Comparison of ENCODE assay signal across 1 cellular context in the genomic region with DNA sequence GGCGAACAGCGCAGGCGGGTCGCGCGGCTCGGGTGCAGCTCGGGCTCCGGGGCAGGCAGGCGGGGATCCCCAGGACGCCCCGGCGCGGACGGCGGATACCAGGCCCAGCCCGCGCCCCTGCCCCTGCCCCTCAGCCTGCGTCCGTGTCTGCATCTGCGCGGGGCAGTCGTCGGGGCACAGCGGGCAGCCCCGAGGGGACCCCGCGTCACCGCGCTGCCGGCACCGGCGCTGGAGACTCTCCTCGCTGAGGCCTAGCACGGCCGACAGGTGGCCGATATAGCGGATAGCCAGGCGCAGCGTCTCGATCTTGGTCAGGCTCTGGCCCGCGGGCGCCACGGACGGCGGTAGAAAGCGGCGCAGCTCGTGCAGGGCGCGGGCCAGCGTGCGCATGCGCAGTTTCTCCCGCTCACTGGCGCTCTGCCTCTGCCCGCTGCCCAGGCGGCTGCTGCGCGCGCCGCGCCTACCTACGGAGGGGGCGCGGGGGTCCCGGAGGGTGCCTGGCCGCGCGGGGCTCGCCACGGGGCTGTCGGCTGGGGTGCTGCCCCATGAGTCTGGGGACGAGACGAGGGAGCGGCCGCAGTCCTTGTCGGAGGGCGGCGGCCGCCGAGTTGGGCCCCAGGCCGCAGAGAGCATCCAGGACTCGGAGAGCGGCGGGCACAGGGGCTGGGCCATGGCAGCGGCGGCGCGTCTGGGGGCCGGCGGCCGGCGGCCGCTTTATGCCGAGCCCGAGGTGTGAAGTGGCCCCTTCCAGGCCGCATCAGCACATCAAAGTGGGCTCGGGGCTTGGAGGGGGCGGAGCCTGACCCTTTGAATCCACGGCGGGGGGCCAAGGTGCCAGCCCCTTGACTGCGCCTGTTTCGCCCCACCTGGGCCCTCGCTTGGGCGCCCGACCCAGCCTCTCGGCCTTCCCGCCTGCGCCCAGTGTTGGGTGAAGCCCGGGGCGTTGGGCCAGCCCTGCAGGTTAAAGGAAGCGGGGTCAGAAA.
A peak's percentile ranks its signal among the peaks of the same experiment; 100 is the strongest.
TF ChIP-seq lines count a peak whose summit lies in the region.

TSS of gene MESP1 (minus strand) at position 690 of the 983 bp plus-strand sequence. CDS start at position 672, 18 bp downstream.

TF ChIP-seq in HepG2, 621 proteins besides CTCF, POLR2A, EP300 and RAD21 (continued from another document and continues in another):
- TF ChIP-seq, protein P1, sequence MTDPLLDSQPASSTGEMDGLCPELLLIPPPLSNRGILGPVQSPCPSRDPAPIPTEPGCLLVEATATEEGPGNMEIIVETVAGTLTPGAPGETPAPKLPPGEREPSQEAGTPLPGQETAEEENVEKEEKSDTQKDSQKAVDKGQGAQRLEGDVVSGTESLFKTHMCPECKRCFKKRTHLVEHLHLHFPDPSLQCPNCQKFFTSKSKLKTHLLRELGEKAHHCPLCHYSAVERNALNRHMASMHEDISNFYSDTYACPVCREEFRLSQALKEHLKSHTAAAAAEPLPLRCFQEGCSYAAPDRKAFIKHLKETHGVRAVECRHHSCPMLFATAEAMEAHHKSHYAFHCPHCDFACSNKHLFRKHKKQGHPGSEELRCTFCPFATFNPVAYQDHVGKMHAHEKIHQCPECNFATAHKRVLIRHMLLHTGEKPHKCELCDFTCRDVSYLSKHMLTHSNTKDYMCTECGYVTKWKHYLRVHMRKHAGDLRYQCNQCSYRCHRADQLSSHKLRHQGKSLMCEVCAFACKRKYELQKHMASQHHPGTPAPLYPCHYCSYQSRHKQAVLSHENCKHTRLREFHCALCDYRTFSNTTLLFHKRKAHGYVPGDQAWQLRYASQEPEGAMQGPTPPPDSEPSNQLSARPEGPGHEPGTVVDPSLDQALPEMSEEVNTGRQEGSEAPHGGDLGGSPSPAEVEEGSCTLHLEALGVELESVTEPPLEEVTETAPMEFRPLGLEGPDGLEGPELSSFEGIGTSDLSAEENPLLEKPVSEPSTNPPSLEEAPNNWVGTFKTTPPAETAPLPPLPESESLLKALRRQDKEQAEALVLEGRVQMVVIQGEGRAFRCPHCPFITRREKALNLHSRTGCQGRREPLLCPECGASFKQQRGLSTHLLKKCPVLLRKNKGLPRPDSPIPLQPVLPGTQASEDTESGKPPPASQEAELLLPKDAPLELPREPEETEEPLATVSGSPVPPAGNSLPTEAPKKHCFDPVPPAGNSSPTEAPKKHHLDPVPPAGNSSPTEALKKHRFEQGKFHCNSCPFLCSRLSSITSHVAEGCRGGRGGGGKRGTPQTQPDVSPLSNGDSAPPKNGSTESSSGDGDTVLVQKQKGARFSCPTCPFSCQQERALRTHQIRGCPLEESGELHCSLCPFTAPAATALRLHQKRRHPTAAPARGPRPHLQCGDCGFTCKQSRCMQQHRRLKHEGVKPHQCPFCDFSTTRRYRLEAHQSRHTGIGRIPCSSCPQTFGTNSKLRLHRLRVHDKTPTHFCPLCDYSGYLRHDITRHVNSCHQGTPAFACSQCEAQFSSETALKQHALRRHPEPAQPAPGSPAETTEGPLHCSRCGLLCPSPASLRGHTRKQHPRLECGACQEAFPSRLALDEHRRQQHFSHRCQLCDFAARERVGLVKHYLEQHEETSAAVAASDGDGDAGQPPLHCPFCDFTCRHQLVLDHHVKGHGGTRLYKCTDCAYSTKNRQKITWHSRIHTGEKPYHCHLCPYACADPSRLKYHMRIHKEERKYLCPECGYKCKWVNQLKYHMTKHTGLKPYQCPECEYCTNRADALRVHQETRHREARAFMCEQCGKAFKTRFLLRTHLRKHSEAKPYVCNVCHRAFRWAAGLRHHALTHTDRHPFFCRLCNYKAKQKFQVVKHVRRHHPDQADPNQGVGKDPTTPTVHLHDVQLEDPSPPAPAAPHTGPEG (CRISPR knock-in tag; IDR thresholded peaks at IDR 0.05) = no peak; the same call in 1 of the 2 replicates
- TF ChIP-seq SAFB2 (CRISPR knock-in tag; IDR thresholded peaks at IDR 0.05; ENCODE audit: borderline replicate concordance, low read depth) = no peak
- 0 out of 2 replicates have a peak, but pooled peaks have one; percentile 65 for TF ChIP-seq ZNF274 (CRISPR knock-in tag; IDR thresholded peaks at IDR 0.05)
- TF ChIP-seq ZMAT5 (CRISPR knock-in tag; IDR thresholded peaks at IDR 0.05; ENCODE audit: borderline replicate concordance, low read depth) = no peak
- TF ChIP-seq REL (CRISPR knock-in tag; conservative IDR thresholded peaks at IDR 0.05) = no peak
- peak; percentile 69; the same call in 1 of the 2 replicates for TF ChIP-seq ZNF792 (CRISPR knock-in tag; IDR thresholded peaks at IDR 0.05)
- TF ChIP-seq ZNF589 (CRISPR knock-in tag; conservative IDR thresholded peaks at IDR 0.05) = 0 out of 2 replicates have a peak, but pooled peaks have one; percentile 38
- TF ChIP-seq ZNF460 (CRISPR knock-in tag; IDR thresholded peaks at IDR 0.05; ENCODE audit: borderline replicate concordance) = no peak
- no peak for TF ChIP-seq SMAD3 (CRISPR knock-in tag; IDR thresholded peaks at IDR 0.05)
- TF ChIP-seq ZNF33B (CRISPR knock-in tag; IDR thresholded peaks at IDR 0.05) = no peak
- TF ChIP-seq IRX3 (CRISPR knock-in tag; IDR thresholded peaks at IDR 0.05; ENCODE audit: borderline replicate concordance, low read depth) = 0 out of 2 replicates have a peak, but pooled peaks have one; percentile 51
- TF ChIP-seq FOXO1 (CRISPR knock-in tag; IDR thresholded peaks at IDR 0.05) = no peak
- TF ChIP-seq HOXA3 (CRISPR knock-in tag; IDR thresholded peaks at IDR 0.05) = peak; percentile 86
- no peak for TF ChIP-seq ZBTB33 (CRISPR knock-in tag; IDR thresholded peaks at IDR 0.05)
- peak; percentile 92 for TF ChIP-seq BCL3 (CRISPR knock-in tag; IDR thresholded peaks at IDR 0.05)
- no peak for TF ChIP-seq ZNF75D (CRISPR knock-in tag; IDR thresholded peaks at IDR 0.05; ENCODE audit: borderline replicate concordance)
- TF ChIP-seq ZBTB4 (CRISPR knock-in tag; IDR thresholded peaks at IDR 0.05; ENCODE audit: borderline replicate concordance) = no peak
- TF ChIP-seq, protein P2, sequence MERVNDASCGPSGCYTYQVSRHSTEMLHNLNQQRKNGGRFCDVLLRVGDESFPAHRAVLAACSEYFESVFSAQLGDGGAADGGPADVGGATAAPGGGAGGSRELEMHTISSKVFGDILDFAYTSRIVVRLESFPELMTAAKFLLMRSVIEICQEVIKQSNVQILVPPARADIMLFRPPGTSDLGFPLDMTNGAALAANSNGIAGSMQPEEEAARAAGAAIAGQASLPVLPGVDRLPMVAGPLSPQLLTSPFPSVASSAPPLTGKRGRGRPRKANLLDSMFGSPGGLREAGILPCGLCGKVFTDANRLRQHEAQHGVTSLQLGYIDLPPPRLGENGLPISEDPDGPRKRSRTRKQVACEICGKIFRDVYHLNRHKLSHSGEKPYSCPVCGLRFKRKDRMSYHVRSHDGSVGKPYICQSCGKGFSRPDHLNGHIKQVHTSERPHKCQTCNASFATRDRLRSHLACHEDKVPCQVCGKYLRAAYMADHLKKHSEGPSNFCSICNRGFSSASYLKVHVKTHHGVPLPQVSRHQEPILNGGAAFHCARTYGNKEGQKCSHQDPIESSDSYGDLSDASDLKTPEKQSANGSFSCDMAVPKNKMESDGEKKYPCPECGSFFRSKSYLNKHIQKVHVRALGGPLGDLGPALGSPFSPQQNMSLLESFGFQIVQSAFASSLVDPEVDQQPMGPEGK (CRISPR knock-in tag; IDR thresholded peaks at IDR 0.05) = no peak
- TF ChIP-seq, protein P3, sequence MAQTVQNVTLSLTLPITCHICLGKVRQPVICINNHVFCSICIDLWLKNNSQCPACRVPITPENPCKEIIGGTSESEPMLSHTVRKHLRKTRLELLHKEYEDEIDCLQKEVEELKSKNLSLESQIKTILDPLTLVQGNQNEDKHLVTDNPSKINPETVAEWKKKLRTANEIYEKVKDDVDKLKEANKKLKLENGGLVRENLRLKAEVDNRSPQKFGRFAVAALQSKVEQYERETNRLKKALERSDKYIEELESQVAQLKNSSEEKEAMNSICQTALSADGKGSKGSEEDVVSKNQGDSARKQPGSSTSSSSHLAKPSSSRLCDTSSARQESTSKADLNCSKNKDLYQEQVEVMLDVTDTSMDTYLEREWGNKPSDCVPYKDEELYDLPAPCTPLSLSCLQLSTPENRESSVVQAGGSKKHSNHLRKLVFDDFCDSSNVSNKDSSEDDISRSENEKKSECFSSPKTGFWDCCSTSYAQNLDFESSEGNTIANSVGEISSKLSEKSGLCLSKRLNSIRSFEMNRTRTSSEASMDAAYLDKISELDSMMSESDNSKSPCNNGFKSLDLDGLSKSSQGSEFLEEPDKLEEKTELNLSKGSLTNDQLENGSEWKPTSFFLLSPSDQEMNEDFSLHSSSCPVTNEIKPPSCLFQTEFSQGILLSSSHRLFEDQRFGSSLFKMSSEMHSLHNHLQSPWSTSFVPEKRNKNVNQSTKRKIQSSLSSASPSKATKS (CRISPR knock-in tag; IDR thresholded peaks at IDR 0.05) = no peak
- no peak for TF ChIP-seq AKAP8 (CRISPR knock-in tag; IDR thresholded peaks at IDR 0.05)
- TF ChIP-seq DNMT1 (CRISPR knock-in tag; IDR thresholded peaks at IDR 0.05) = peak; percentile 39; the same call in 1 of the 2 replicates
- TF ChIP-seq ZKSCAN1 (IDR thresholded peaks at IDR 0.05; ENCODE audit: low read length) = no peak
- TF ChIP-seq ZNF749 (CRISPR knock-in tag; IDR thresholded peaks at IDR 0.05; ENCODE audit: borderline replicate concordance) = peak; percentile 54; the same call in 1 of the 2 replicates
- TF ChIP-seq E2F5 (CRISPR knock-in tag; conservative IDR thresholded peaks at IDR 0.05) = 0 out of 2 replicates have a peak, but pooled peaks have one; percentile 42
- TF ChIP-seq SUZ12 (IDR thresholded peaks at IDR 0.05; ENCODE audit: low read depth, low read length) = no peak
- TF ChIP-seq PBX3 (CRISPR knock-in tag; IDR thresholded peaks at IDR 0.05; ENCODE audit: borderline replicate concordance) = no peak
- TF ChIP-seq ZNF256 (CRISPR knock-in tag; conservative IDR thresholded peaks at IDR 0.05) = no peak
